18 cellular contexts compared by ENCODE assay signal in genomic region chr14:68217891-68218290, GRCh38.
"Had no signal": no experiment of that assay in that cellular context is flagged by ENCODE, and none has a peak within 500 bp of the region (broad histone marks: within the 10 kb centered on the region; RNA-seq: fewer than 3 reads in every experiment).

No MANE protein-coding gene starts in this region.

- H3K27ac Mint-ChIP-seq: activated B cell treated with CpG ODN at 0.5 μM for 24 hours; activated CD8-positive, alpha-beta T cell treated with anti-CD3 and anti-CD28 coated beads for 36 hours; activated naive CD8-positive, alpha-beta T cell treated with anti-CD3 and anti-CD28 coated beads, Interleukin-2, amount 10 ng/mL, durations not matched to agents 7 days and 5 days; activated T-helper 17 cell treated with anti-CD3 and anti-CD28 coated beads, Interleukin-2, amount 50 U/mL, for 72 hours; effector memory CD8-positive, alpha-beta T cell; nephron progenitor cell; T-helper 1 cell treated with Interleukin-12 subunit alpha and Interleukin-12 subunit beta and Interleukin-4 antibody, amounts not matched to agents 30 μg/mL and 1 μg/mL, for 36 hours; type B pancreatic cell had no signal

- H3K4me1 Mint-ChIP-seq: activated T-helper 17 cell treated with anti-CD3 and anti-CD28 coated beads, Interleukin-2, amount 50 U/mL, for 72 hours had no signal

- H3K36me3 ChIP-seq: lower lobe of right lung had no signal

- FAIRE-seq: keratinocyte had no signal

- H3K27ac ChIP-seq: foreskin keratinocyte, lower lobe of right lung had no signal

- ATAC-seq: activated CD8-positive, alpha-beta T cell treated with anti-CD3 and anti-CD28 coated beads for 36 hours; activated T-helper 17 cell treated with anti-CD3 and anti-CD28 coated beads, Interleukin-2, amount 50 U/mL, for 72 hours; effector memory CD8-positive, alpha-beta T cell; foreskin keratinocyte; lower lobe of right lung had no signal

- H3K9me3 ChIP-seq: lower lobe of right lung had no signal

- H3K9me3 Mint-ChIP-seq: activated B cell treated with CpG ODN at 0.5 μM for 24 hours; activated CD8-positive, alpha-beta T cell treated with anti-CD3 and anti-CD28 coated beads for 36 hours; activated T-helper 17 cell treated with anti-CD3 and anti-CD28 coated beads, Interleukin-2, amount 50 U/mL, for 72 hours had no signal

- H3K4me3 ChIP-seq: lower lobe of right lung had no signal

- H3K27me3 ChIP-seq: foreskin keratinocyte had no signal

- H3K4me3 Mint-ChIP-seq: activated B cell treated with CpG ODN at 0.5 μM for 24 hours; activated CD8-positive, alpha-beta T cell treated with anti-CD3 and anti-CD28 coated beads for 36 hours; activated naive CD8-positive, alpha-beta T cell treated with anti-CD3 and anti-CD28 coated beads, Interleukin-2, amount 10 ng/mL, durations not matched to agents 7 days and 5 days; activated T-helper 17 cell treated with anti-CD3 and anti-CD28 coated beads, Interleukin-2, amount 50 U/mL, for 72 hours; effector memory CD8-positive, alpha-beta T cell; nephron progenitor cell; stimulated activated naive CD8-positive, alpha-beta T cell treated with anti-CD3 and anti-CD28 coated beads, Interleukin-15, Interleukin-2, amounts not matched to agents 100 ng/mL and 50 ng/mL, for 24 hours; T-helper 1 cell treated with Interleukin-12 subunit alpha and Interleukin-12 subunit beta and Interleukin-4 antibody, amounts not matched to agents 30 μg/mL and 1 μg/mL, for 36 hours; type B pancreatic cell had no signal

- DNase-seq: activated B cell treated with CpG ODN at 0.5 μM for 24 hours; activated CD4-positive, alpha-beta T cell treated with anti-CD3 and anti-CD28 coated beads for 48 hours; activated CD8-positive, alpha-beta T cell treated with anti-CD3 and anti-CD28 coated beads for 36 hours; activated naive CD4-positive, alpha-beta T cell treated with Interleukin-2 at 50 U/mL for 16 hours; activated naive CD8-positive, alpha-beta T cell treated with anti-CD3 and anti-CD28 coated beads, Interleukin-2, amount 10 ng/mL, durations not matched to agents 7 days and 5 days; activated T-cell treated with anti-CD3 and anti-CD28 coated beads, Interleukin-2, amount 50 U/mL, for 1 hour; amygdala; effector memory CD8-positive, alpha-beta T cell; foreskin keratinocyte; glutamatergic neuron; lower lobe of right lung; nephron progenitor cell; nucleus accumbens had no signal

- H3K4me1 ChIP-seq: lower lobe of right lung had no signal

- H3K27me3 Mint-ChIP-seq: activated B cell treated with CpG ODN at 0.5 μM for 24 hours; activated CD8-positive, alpha-beta T cell treated with anti-CD3 and anti-CD28 coated beads for 36 hours; activated naive CD8-positive, alpha-beta T cell treated with anti-CD3 and anti-CD28 coated beads, Interleukin-2, amount 10 ng/mL, durations not matched to agents 7 days and 5 days; activated T-helper 17 cell treated with anti-CD3 and anti-CD28 coated beads, Interleukin-2, amount 50 U/mL, for 72 hours; effector memory CD8-positive, alpha-beta T cell; stimulated activated naive CD8-positive, alpha-beta T cell treated with anti-CD3 and anti-CD28 coated beads, Interleukin-15, Interleukin-2, amounts not matched to agents 100 ng/mL and 50 ng/mL, for 24 hours; type B pancreatic cell had no signal
